In the genomic region with DNA sequence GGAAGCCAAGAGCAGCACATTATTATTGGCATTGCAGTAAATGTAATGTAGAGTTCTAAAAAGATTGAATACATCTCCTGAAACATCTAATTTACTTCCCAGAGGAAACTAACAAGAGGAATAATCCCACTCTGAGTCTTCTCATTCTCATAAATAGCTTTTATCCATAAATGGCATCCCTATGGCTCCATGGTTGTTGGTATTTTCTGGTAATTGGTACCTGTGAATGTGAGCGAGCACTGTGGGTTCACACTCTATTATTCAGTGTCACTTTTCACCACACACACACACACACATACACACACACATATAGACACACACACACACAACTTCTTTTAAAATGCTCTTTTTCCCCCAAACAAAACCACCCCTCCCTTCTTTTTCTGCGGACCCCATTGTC, we compare ENCODE assay signal across 21 cellular contexts. TPM values are rescaled to one million over a fixed set of nuclear protein-coding genes. Genes with fewer than 3 reads are reported as not detected.
DNase-seq lines count a peak whose midpoint lies in the region; TF ChIP-seq lines count a peak whose summit lies in the region.
"Had no signal": no experiment of that assay in that cellular context is flagged by ENCODE, and none has a peak within 500 bp of the region (broad histone marks: within the 10 kb centered on the region; RNA-seq: fewer than 3 reads in every experiment).

No MANE protein-coding gene starts in this region.

- no peaks in the 10 kb centered on the region for H3K9me2 ChIP-seq in neural cell (ENCODE audit: insufficient read depth, low read length)

- no peak overlapping the region for H2AFZ ChIP-seq in neural cell (ENCODE audit: low read depth, low read length)

- H3K4me3 Mint-ChIP-seq in HFFc6: no peak overlapping the region
- no peak overlapping the region for H3K4me3 Mint-ChIP-seq in activated CD4-positive, alpha-beta memory T cell treated with anti-CD3 and anti-CD28 coated beads, Interleukin-2, amount 10 ng/mL, durations not matched to agents 7 days and 5 days
- H3K4me3 Mint-ChIP-seq: CD14-positive monocyte; CD4-positive, alpha-beta memory T cell; CD4-positive, CD25-positive, alpha-beta regulatory T cell; CD8-positive, alpha-beta memory T cell had no signal

- H3K27ac Mint-ChIP-seq in HFFc6: no peak overlapping the region
- H3K27ac Mint-ChIP-seq in activated CD4-positive, alpha-beta memory T cell treated with anti-CD3 and anti-CD28 coated beads, Interleukin-2, amount 10 ng/mL, durations not matched to agents 7 days and 5 days: no peak overlapping the region
- H3K27ac Mint-ChIP-seq: CD14-positive monocyte; CD4-positive, alpha-beta memory T cell; CD4-positive, CD25-positive, alpha-beta regulatory T cell; CD8-positive, alpha-beta memory T cell had no signal

- H3K4me3 ChIP-seq in HEK293 (ENCODE audit: low read depth, low read length) (no peak overlapping the region), neural cell (ENCODE audit: low read length) (no peak overlapping the region)
- H3K4me3 ChIP-seq: BLaER1 had no signal

- H3K36me3 ChIP-seq in HEK293 (ENCODE audit: control insufficient read depth in 2 of 2, insufficient read depth in 1 of 2, low read length in 2 of 2): no peaks in the 10 kb centered on the region
- no peaks in the 10 kb centered on the region for H3K36me3 ChIP-seq in neural cell (ENCODE audit: insufficient read depth, low read length)
- H3K36me3 ChIP-seq: BE2C, BLaER1 had no signal

- H3K36me3 Mint-ChIP-seq in HFFc6 (ENCODE audit: low read depth): no peaks in the 10 kb centered on the region
- no peaks in the 10 kb centered on the region for H3K36me3 Mint-ChIP-seq in activated CD4-positive, alpha-beta memory T cell treated with anti-CD3 and anti-CD28 coated beads, Interleukin-2, amount 10 ng/mL, durations not matched to agents 7 days and 5 days (ENCODE audit: low read depth)
- H3K36me3 Mint-ChIP-seq: CD4-positive, alpha-beta memory T cell; CD4-positive, CD25-positive, alpha-beta regulatory T cell had no signal

- peaks cover 41% of the 10 kb centered on the region for H3K27me3 ChIP-seq in neural cell (ENCODE audit: insufficient read depth, low read depth, low read length)
- H3K27me3 ChIP-seq: BE2C had no signal

- DNase-seq in NCI-H2227 (lab: John Stamatoyannopoulos, UW; ENCODE audit: unreplicated experiment) (peak; percentile 72), HFFc6 (no peak), DMS53 treated with DMSO at 0.1 percent for 48 hours (lab: John Stamatoyannopoulos, UW; ENCODE audit: unreplicated experiment) (no peak)
- no peak for DNase-seq in activated CD4-positive, alpha-beta memory T cell treated with anti-CD3 and anti-CD28 coated beads, Interleukin-2, amount 10 ng/mL, durations not matched to agents 7 days and 5 days
- DNase-seq: 8988T; ACHN; BE2C; C1 segment of cervical spinal cord; CD4-positive, alpha-beta memory T cell; CD4-positive, CD25-positive, alpha-beta regulatory T cell; CD8-positive, alpha-beta memory T cell; COR-L47; DMS 273 treated with DMSO at 0.1 percent for 48 hours; DMS153; DMS53; DMS79 treated with DMSO at 0.1 percent for 48 hours; GF-D8 had no signal

- no peak for TF ChIP-seq RAD21 in neural cell (conservative IDR thresholded peaks at IDR 0.05)

- peaks cover 25% of the 10 kb centered on the region for H3K27me3 Mint-ChIP-seq in HFFc6 (ENCODE audit: insufficient read depth)
- peaks cover 20% of the 10 kb centered on the region for H3K27me3 Mint-ChIP-seq in activated CD4-positive, alpha-beta memory T cell treated with anti-CD3 and anti-CD28 coated beads, Interleukin-2, amount 10 ng/mL, durations not matched to agents 7 days and 5 days

- H4K20me1 ChIP-seq in neural cell (ENCODE audit: insufficient read depth): no peaks in the 10 kb centered on the region
- H4K20me1 ChIP-seq: BLaER1 had no signal

- H3K9ac ChIP-seq in neural cell (ENCODE audit: low read length): no peak overlapping the region
- H3K9ac ChIP-seq: BLaER1 had no signal

- peaks cover 12% of the 10 kb centered on the region for H3K4me1 Mint-ChIP-seq in HFFc6 (ENCODE audit: low read depth)
- H3K4me1 Mint-ChIP-seq in activated CD4-positive, alpha-beta memory T cell treated with anti-CD3 and anti-CD28 coated beads, Interleukin-2, amount 10 ng/mL, durations not matched to agents 7 days and 5 days: peaks cover 3% of the 10 kb centered on the region

- no peak for TF ChIP-seq CTCF in HEK293 (tag by site-specific recombination; IDR thresholded peaks at IDR 0.05)
- no peak for TF ChIP-seq CTCF in neural cell (IDR thresholded peaks at IDR 0.05; ENCODE audit: poor library complexity, severe bottlenecking)
- no peak for TF ChIP-seq CTCF in HFFc6 (IDR thresholded peaks at IDR 0.05)

- POLR2A ChIA-PET in HEK293 (lab: Yijun Ruan, JAX): no interaction called here
- POLR2A ChIA-PET in activated CD4-positive, alpha-beta memory T cell treated with anti-CD3 and anti-CD28 coated beads, Interleukin-2, amount 10 ng/mL, durations not matched to agents 7 days and 5 days (lab: Charles Lee): no interaction called here

- no peaks in the 10 kb centered on the region for H3F3A ChIP-seq in neural cell (ENCODE audit: insufficient read depth, low read length, poor library complexity, severe bottlenecking)

- CTCF ChIA-PET in HEK293 (lab: Yijun Ruan, JAX): interaction anchor here (0.6 to 3.5 kb wide), 2 partner anchors 24 to 116 kb away, joined by 3 to 11 read pairs; no protein-coding TSS in a partner anchor
- CTCF ChIA-PET in activated CD4-positive, alpha-beta memory T cell treated with anti-CD3 and anti-CD28 coated beads, Interleukin-2, amount 10 ng/mL, durations not matched to agents 7 days and 5 days (lab: Charles Lee): no interaction called here

- H3K9me3 ChIP-seq in HEK293 (ENCODE audit: control insufficient read depth, insufficient read depth, low read depth, low read length) (no peaks in the 10 kb centered on the region), neural cell (ENCODE audit: low read length) (no peaks in the 10 kb centered on the region)
- H3K9me3 ChIP-seq: BE2C, BLaER1 had no signal

- no peaks in the 10 kb centered on the region for H3K79me2 ChIP-seq in neural cell (replicated peaks; ENCODE audit: insufficient read depth, low read length)

- H3K27ac ChIP-seq in HEK293 (ENCODE audit: extremely low read depth, low read depth, low read length): no peak overlapping the region
- no peak overlapping the region for H3K27ac ChIP-seq in neural cell (ENCODE audit: low read length)
- H3K27ac ChIP-seq: BLaER1 had no signal

- H3K4me1 ChIP-seq in HEK293 (ENCODE audit: control insufficient read depth, insufficient read depth, low read length): peaks cover 9% of the 10 kb centered on the region; the same call in 1 of the 2 replicates
- H3K4me1 ChIP-seq: BE2C had no signal

- H3K9me3 Mint-ChIP-seq in HFFc6: no peaks in the 10 kb centered on the region
- no peaks in the 10 kb centered on the region for H3K9me3 Mint-ChIP-seq in activated CD4-positive, alpha-beta memory T cell treated with anti-CD3 and anti-CD28 coated beads, Interleukin-2, amount 10 ng/mL, durations not matched to agents 7 days and 5 days

- TF ChIP-seq EP300 in neural cell (conservative IDR thresholded peaks at IDR 0.05; ENCODE audit: poor library complexity, severe bottlenecking): no peak

- no peak overlapping the region for H3K4me2 ChIP-seq in neural cell (ENCODE audit: low read length)
- H3K4me2 ChIP-seq: BLaER1 had no signal

TF ChIP-seq in HEK293, 187 proteins besides CTCF, POLR2A, EP300 and RAD21:
- TF ChIP-seq ZNF561 (tag by site-specific recombination; IDR thresholded peaks at IDR 0.05; ENCODE audit: borderline replicate concordance) (no peak), SP7 (tag by site-specific recombination; IDR thresholded peaks at IDR 0.05) (peak; percentile 54)

TF ChIP-seq in neural cell, 6 proteins besides CTCF, POLR2A, EP300 and RAD21:
- TF ChIP-seq, protein P1, sequence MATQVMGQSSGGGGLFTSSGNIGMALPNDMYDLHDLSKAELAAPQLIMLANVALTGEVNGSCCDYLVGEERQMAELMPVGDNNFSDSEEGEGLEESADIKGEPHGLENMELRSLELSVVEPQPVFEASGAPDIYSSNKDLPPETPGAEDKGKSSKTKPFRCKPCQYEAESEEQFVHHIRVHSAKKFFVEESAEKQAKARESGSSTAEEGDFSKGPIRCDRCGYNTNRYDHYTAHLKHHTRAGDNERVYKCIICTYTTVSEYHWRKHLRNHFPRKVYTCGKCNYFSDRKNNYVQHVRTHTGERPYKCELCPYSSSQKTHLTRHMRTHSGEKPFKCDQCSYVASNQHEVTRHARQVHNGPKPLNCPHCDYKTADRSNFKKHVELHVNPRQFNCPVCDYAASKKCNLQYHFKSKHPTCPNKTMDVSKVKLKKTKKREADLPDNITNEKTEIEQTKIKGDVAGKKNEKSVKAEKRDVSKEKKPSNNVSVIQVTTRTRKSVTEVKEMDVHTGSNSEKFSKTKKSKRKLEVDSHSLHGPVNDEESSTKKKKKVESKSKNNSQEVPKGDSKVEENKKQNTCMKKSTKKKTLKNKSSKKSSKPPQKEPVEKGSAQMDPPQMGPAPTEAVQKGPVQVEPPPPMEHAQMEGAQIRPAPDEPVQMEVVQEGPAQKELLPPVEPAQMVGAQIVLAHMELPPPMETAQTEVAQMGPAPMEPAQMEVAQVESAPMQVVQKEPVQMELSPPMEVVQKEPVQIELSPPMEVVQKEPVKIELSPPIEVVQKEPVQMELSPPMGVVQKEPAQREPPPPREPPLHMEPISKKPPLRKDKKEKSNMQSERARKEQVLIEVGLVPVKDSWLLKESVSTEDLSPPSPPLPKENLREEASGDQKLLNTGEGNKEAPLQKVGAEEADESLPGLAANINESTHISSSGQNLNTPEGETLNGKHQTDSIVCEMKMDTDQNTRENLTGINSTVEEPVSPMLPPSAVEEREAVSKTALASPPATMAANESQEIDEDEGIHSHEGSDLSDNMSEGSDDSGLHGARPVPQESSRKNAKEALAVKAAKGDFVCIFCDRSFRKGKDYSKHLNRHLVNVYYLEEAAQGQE (IDR thresholded peaks at IDR 0.05; ENCODE audit: borderline replicate concordance): no peak
- peak; percentile 53 for TF ChIP-seq POLR2AphosphoS5 (IDR thresholded peaks at IDR 0.05)

RNA-seq across cellular contexts. Expression of a gene that starts 4.7 kb away (rescaled TPM):
- 4.2 and 8.8 TPM in 2 replicates for polyA plus RNA-seq in neural cell
- polyA minus RNA-seq in neural cell: 5.3 and 5.6 TPM in 2 replicates
- total RNA-seq in HFFc6 (2021; fragmentation: NEBNext Ultra II Directional; extraction: Animal tissue kit (Norgen Biotek cat#: 25700)): 10 to 100 TPM; 39.4 to 52.0 (median 42.3) TPM
- total RNA-seq in activated CD4-positive, alpha-beta memory T cell treated with anti-CD3 and anti-CD28 coated beads, Interleukin-2, amount 10 ng/mL, durations not matched to agents 7 days and 5 days: not detected
- total RNA-seq: CD4-positive, alpha-beta memory T cell; CD4-positive, CD25-positive, alpha-beta regulatory T cell; CD8-positive, alpha-beta memory T cell had no signal
- polyA plus RNA-seq: CD4-positive, alpha-beta memory T cell; CD4-positive, CD25-positive, alpha-beta regulatory T cell; CD8-positive, alpha-beta memory T cell had no signal

Comparison
In these comparisons a context has a peak if more than half of its experiments do, and no peak if none do; other contexts are left out.
1. RNA of a gene that starts 4.7 kb away (total RNA-seq): 39.4 to 52.0 TPM in HFFc6; not detected in activated CD4-positive, alpha-beta memory T cell treated with anti-CD3 and anti-CD28 coated beads, Interleukin-2, amount 10 ng/mL, durations not matched to agents 7 days and 5 days; every median in the first group is over 10 times any median in the second.